Comparison of ENCODE assay signal across 27 cellular contexts in genomic region chr2:209395232-209395631, GRCh38. TPM values are rescaled to one million over a fixed set of nuclear protein-coding genes. Genes with fewer than 3 reads are reported as not detected.
"Had no signal": no experiment of that assay in that cellular context is flagged by ENCODE, and none has a peak within 500 bp of the region (broad histone marks: within the 10 kb centered on the region; RNA-seq: fewer than 3 reads in every experiment).

No MANE protein-coding gene starts in this region.

- H3K27ac ChIP-seq: ascending aorta, coronary artery, dorsolateral prefrontal cortex, foreskin keratinocyte, gastrocnemius medialis, heart right ventricle, WERI-Rb-1 had no signal

- H3K9me3 ChIP-seq: ascending aorta, gastrocnemius medialis, heart right ventricle had no signal

- H3K4me3 ChIP-seq: ascending aorta, coronary artery, dorsolateral prefrontal cortex, gastrocnemius medialis, heart right ventricle had no signal

- H3K27me3 ChIP-seq: ascending aorta, dorsolateral prefrontal cortex, foreskin keratinocyte, gastrocnemius medialis, heart right ventricle had no signal

- H3K4me1 ChIP-seq: ascending aorta, foreskin keratinocyte, gastrocnemius medialis, heart right ventricle had no signal

- H3K36me3 ChIP-seq: ascending aorta, gastrocnemius medialis, heart right ventricle, WERI-Rb-1 had no signal

- DNase-seq: activated B cell treated with CpG ODN at 0.5 μM for 24 hours; activated CD4-positive, alpha-beta T cell treated with anti-CD3 and anti-CD28 coated beads for 48 hours; activated CD4-positive, alpha-beta T cell treated with anti-CD3 and anti-CD28 coated beads, Interleukin-2, amount 50 U/mL, for 1 hour; activated CD4-positive, alpha-beta T cell treated with anti-CD3 and anti-CD28 coated beads, Interleukin-2, amount 50 U/mL, for 48 hours; activated CD8-positive, alpha-beta memory T cell treated with anti-CD3 and anti-CD28 coated beads for 24 hours; activated CD8-positive, alpha-beta T cell treated with anti-CD3 and anti-CD28 coated beads for 36 hours; activated effector memory CD4-positive, alpha-beta T cell treated with anti-CD3 and anti-CD28 coated beads, Interleukin-2, amount 50 U/mL, for 16 hours; activated naive CD4-positive, alpha-beta T cell treated with anti-CD3 and anti-CD28 coated beads for 36 hours; activated naive CD8-positive, alpha-beta T cell treated with anti-CD3 and anti-CD28 coated beads for 36 hours; activated naive CD8-positive, alpha-beta T cell treated with anti-CD3 and anti-CD28 coated beads, Interleukin-2, amount 50 U/mL, for 24 hours; activated T-cell treated with anti-CD3 and anti-CD28 coated beads, Interleukin-2, amount 50 U/mL, for 4 hours; dorsolateral prefrontal cortex; effector memory CD4-positive, alpha-beta T cell; endodermal cell; foreskin keratinocyte; gastrocnemius medialis; heart right ventricle; T-helper 1 cell; T-helper 17 cell; T1000; WERI-Rb-1 had no signal

- FAIRE-seq: bronchial epithelial cell had no signal

- ATAC-seq: activated CD4-positive, CD25-positive, alpha-beta regulatory T cell treated with anti-CD3 and anti-CD28 coated beads, Interleukin-2, amount 50 U/mL, for 24 hours; activated CD8-positive, alpha-beta T cell treated with anti-CD3 and anti-CD28 coated beads for 36 hours; activated naive CD8-positive, alpha-beta T cell treated with anti-CD3 and anti-CD28 coated beads, Interleukin-2, amount 50 U/mL, for 24 hours; activated T-cell treated with anti-CD3 and anti-CD28 coated beads, Interleukin-2, amount 50 U/mL, for 4 hours; activated T-helper 17 cell treated with anti-CD3 and anti-CD28 coated beads, Interleukin-2, amount 50 U/mL, for 72 hours; esophagus mucosa; foreskin keratinocyte; gastrocnemius medialis; heart right ventricle; T-helper 17 cell had no signal

RNA-seq across cellular contexts. Expression of gene MAP2, which starts 28.6 kb away (rescaled TPM):
- total RNA-seq: activated CD8-positive, alpha-beta T cell treated with anti-CD3 and anti-CD28 coated beads for 36 hours had no signal
